Comparison of ENCODE assay signal across 10 cellular contexts in the genomic region with DNA sequence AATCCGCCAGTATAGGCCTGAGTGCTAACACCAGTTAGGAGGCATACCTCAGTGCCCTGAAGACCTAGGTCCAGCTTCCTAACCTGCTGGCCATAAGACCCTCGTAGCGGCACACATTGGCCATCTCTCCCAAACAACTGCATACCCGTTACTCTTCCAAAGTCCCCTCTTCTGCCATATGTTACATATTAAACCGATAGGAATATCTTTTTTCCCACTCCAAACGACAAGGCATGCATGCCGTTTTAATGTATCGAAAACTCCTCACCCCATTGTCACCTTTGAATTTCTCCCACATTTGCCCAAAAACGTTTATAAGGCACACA. TPM values are rescaled to one million over a fixed set of nuclear protein-coding genes. Genes with fewer than 3 reads are reported as not detected.
DNase-seq lines count a peak whose midpoint lies in the region; ATAC-seq and TF ChIP-seq lines count a peak whose summit lies in the region.
"Had no signal": no experiment of that assay in that cellular context is flagged by ENCODE, and none has a peak within 500 bp of the region (broad histone marks: within the 10 kb centered on the region; RNA-seq: fewer than 3 reads in every experiment).

No MANE protein-coding gene starts in this region.

- H3K36me3 ChIP-seq in breast epithelium = no peaks in the 10 kb centered on the region
- H3K36me3 ChIP-seq in kidney epithelial cell (ENCODE audit: control insufficient read depth, insufficient read depth, low read length) = no peaks in the 10 kb centered on the region
- H3K36me3 ChIP-seq in tibial nerve = no peaks in the 10 kb centered on the region
- no peaks in the 10 kb centered on the region for H3K36me3 ChIP-seq in mucosa of descending colon (ENCODE audit: low read depth)
- H3K36me3 ChIP-seq: prostate gland had no signal

- no peak for TF ChIP-seq POLR2A in breast epithelium (IDR thresholded peaks at IDR 0.05)
- no peak for TF ChIP-seq POLR2A in tibial nerve (IDR thresholded peaks at IDR 0.05)
- no peak for TF ChIP-seq POLR2A in lower leg skin (IDR thresholded peaks at IDR 0.05)

- no peaks in the 10 kb centered on the region for H3K4me1 Mint-ChIP-seq in MCF 10A (ENCODE audit: insufficient read depth, unreplicated experiment)
- peaks cover 31% of the 10 kb centered on the region for H3K4me1 Mint-ChIP-seq in activated T-helper 1 cell treated with anti-CD3 and anti-CD28 coated beads, Interleukin-12 subunit alpha, Interleukin-12 subunit beta, Interleukin-2, Interleukin-4 antibody, amounts not matched to agents 30 ng/mL and 10 ng/mL and 1 ng/mL, durations not matched to agents 14 hours and 24 hours and 36 hours (ENCODE audit: low read depth)

- no peaks in the 10 kb centered on the region for H3K9me3 ChIP-seq in breast epithelium
- no peaks in the 10 kb centered on the region for H3K9me3 ChIP-seq in tibial nerve
- no peaks in the 10 kb centered on the region for H3K9me3 ChIP-seq in mucosa of descending colon
- H3K9me3 ChIP-seq: prostate gland had no signal

- POLR2A ChIA-PET in MCF 10A (lab: Yijun Ruan, JAX) = no interaction called here

- peak overlapping the region; percentile 25 for H3K27ac Mint-ChIP-seq in MCF 10A (ENCODE audit: low read depth, unreplicated experiment)
- peak overlapping the region; percentile 20 for H3K27ac Mint-ChIP-seq in activated T-helper 1 cell treated with anti-CD3 and anti-CD28 coated beads, Interleukin-12 subunit alpha, Interleukin-12 subunit beta, Interleukin-2, Interleukin-4 antibody, amounts not matched to agents 30 ng/mL and 10 ng/mL and 1 ng/mL, durations not matched to agents 14 hours and 24 hours and 36 hours

- peak overlapping the region; percentile 80 for H3K4me3 Mint-ChIP-seq in MCF 10A (ENCODE audit: unreplicated experiment)
- peak overlapping the region; percentile 86 for H3K4me3 Mint-ChIP-seq in activated T-helper 1 cell treated with anti-CD3 and anti-CD28 coated beads, Interleukin-12 subunit alpha, Interleukin-12 subunit beta, Interleukin-2, Interleukin-4 antibody, amounts not matched to agents 30 ng/mL and 10 ng/mL and 1 ng/mL, durations not matched to agents 14 hours and 24 hours and 36 hours

- H3K36me3 Mint-ChIP-seq in MCF 10A (ENCODE audit: insufficient read depth, unreplicated experiment) = peaks cover 5% of the 10 kb centered on the region
- H3K36me3 Mint-ChIP-seq in activated T-helper 1 cell treated with anti-CD3 and anti-CD28 coated beads, Interleukin-12 subunit alpha, Interleukin-12 subunit beta, Interleukin-2, Interleukin-4 antibody, amounts not matched to agents 30 ng/mL and 10 ng/mL and 1 ng/mL, durations not matched to agents 14 hours and 24 hours and 36 hours (ENCODE audit: low read depth) = no peaks in the 10 kb centered on the region

- no TSS peak for BruUV-seq in MCF 10A (replicated peaks; lab: Mats Ljungman, UMichigan)

- 51% methylated on average over 9 of the region's 9 CpGs for WGBS in tibial nerve, 2 donors
- WGBS in lower leg skin, 2 donors = 49 to 53% methylated on average over 9 of the region's 9 CpGs

- DNase-seq in MCF 10A (ENCODE audit: unreplicated experiment) (no peak), breast epithelium (ENCODE audit: low spot score in 2 of 2) (no peak), kidney epithelial cell (ENCODE audit: low read depth) (no peak), tibial nerve (ENCODE audit: low spot score in 2 of 2) (no peak), lower leg skin (ENCODE audit: low spot score in 2 of 2) (no peak), mucosa of descending colon (no peak)
- DNase-seq in activated T-helper 1 cell treated with anti-CD3 and anti-CD28 coated beads, Interleukin-12 subunit alpha, Interleukin-12 subunit beta, Interleukin-2, Interleukin-4 antibody, amounts not matched to agents 30 ng/mL and 10 ng/mL and 1 ng/mL, durations not matched to agents 14 hours and 24 hours and 36 hours (ENCODE audit: low spot score) = no peak

- no peak for TF ChIP-seq EP300 in tibial nerve (IDR thresholded peaks at IDR 0.05)

- TF ChIP-seq CTCF in MCF 10A (IDR thresholded peaks at IDR 0.05; ENCODE audit: unreplicated experiment) = no peak
- no peak for TF ChIP-seq CTCF in breast epithelium (IDR thresholded peaks at IDR 0.05)
- no peak for TF ChIP-seq CTCF in kidney epithelial cell (IDR thresholded peaks at IDR 0.05; ENCODE audit: insufficient read depth, low read length, poor library complexity, severe bottlenecking)
- no peak for TF ChIP-seq CTCF in tibial nerve (IDR thresholded peaks at IDR 0.05)
- no peak for TF ChIP-seq CTCF in lower leg skin (IDR thresholded peaks at IDR 0.05)
- TF ChIP-seq CTCF in mucosa of descending colon (IDR thresholded peaks at IDR 0.05) = no peak

- H3K27me3 ChIP-seq in breast epithelium (no peaks in the 10 kb centered on the region), kidney epithelial cell (ENCODE audit: control insufficient read depth, insufficient read depth, low read length) (peaks cover 2% of the 10 kb centered on the region), tibial nerve (no peaks in the 10 kb centered on the region)

- no peaks in the 10 kb centered on the region for H3K9me3 Mint-ChIP-seq in MCF 10A (ENCODE audit: unreplicated experiment)
- no peaks in the 10 kb centered on the region for H3K9me3 Mint-ChIP-seq in activated T-helper 1 cell treated with anti-CD3 and anti-CD28 coated beads, Interleukin-12 subunit alpha, Interleukin-12 subunit beta, Interleukin-2, Interleukin-4 antibody, amounts not matched to agents 30 ng/mL and 10 ng/mL and 1 ng/mL, durations not matched to agents 14 hours and 24 hours and 36 hours
- H3K9me3 Mint-ChIP-seq: effector memory CD8-positive, alpha-beta T cell had no signal

- H3K27me3 Mint-ChIP-seq in MCF 10A (ENCODE audit: insufficient read depth, unreplicated experiment) = peaks cover 10% of the 10 kb centered on the region
- H3K27me3 Mint-ChIP-seq in activated T-helper 1 cell treated with anti-CD3 and anti-CD28 coated beads, Interleukin-12 subunit alpha, Interleukin-12 subunit beta, Interleukin-2, Interleukin-4 antibody, amounts not matched to agents 30 ng/mL and 10 ng/mL and 1 ng/mL, durations not matched to agents 14 hours and 24 hours and 36 hours (ENCODE audit: insufficient read depth) = peaks cover 21% of the 10 kb centered on the region

- intact Hi-C loops in MCF 10A (cut with micrococcal nuclease) (loop anchor here (10.0 kb wide), 1 partner anchor 603 kb away; no protein-coding TSS in a partner anchor), breast epithelium (cut with DNase I; ENCODE audit: low total_unique reads) (no loop called here), lower leg skin (cut with DNase I; ENCODE audit: low total_unique reads) (no loop called here), mucosa of descending colon (cut with DNase I, micrococcal nuclease) (no loop called here)
- intact Hi-C loops in activated T-helper 1 cell treated with anti-CD3 and anti-CD28 coated beads, Interleukin-12 subunit alpha, Interleukin-12 subunit beta, Interleukin-2, Interleukin-4 antibody, amounts not matched to agents 30 ng/mL and 10 ng/mL and 1 ng/mL, durations not matched to agents 14 hours and 24 hours and 36 hours (cut with micrococcal nuclease) = loop anchor here (5.0 kb wide), 1 partner anchor 605 kb away; no protein-coding TSS in a partner anchor

- H3K4me3 ChIP-seq in breast epithelium = no peak overlapping the region
- peak overlapping the region; percentile 78 for H3K4me3 ChIP-seq in kidney epithelial cell (ENCODE audit: low read depth, low read length)
- peak overlapping the region; percentile 74 to 98 (median 86) for H3K4me3 ChIP-seq in tibial nerve
- no peak overlapping the region for H3K4me3 ChIP-seq in lower leg skin (ENCODE audit: low read depth, poor library complexity, severe bottlenecking)
- no peak overlapping the region for H3K4me3 ChIP-seq in mucosa of descending colon

- no peak for ATAC-seq in HG02981 (IDR thresholded peaks at IDR 0.05; ENCODE audit: unreplicated experiment)
- no peak for ATAC-seq in mucosa of descending colon

- H3K4me1 ChIP-seq in breast epithelium (no peaks in the 10 kb centered on the region), tibial nerve (peaks cover 0 to 23% (median 9%) of the 10 kb centered on the region in 4 donors), mucosa of descending colon (ENCODE audit: low read depth) (peaks cover 18% of the 10 kb centered on the region)

- CTCF ChIA-PET in MCF 10A (lab: Yijun Ruan, JAX) = interaction anchor here (0.5 to 0.6 kb wide), 2 partner anchors 9 to 650 kb away, joined by 3 to 4 read pairs; no protein-coding TSS in a partner anchor

- no peak overlapping the region for H3K27ac ChIP-seq in breast epithelium
- H3K27ac ChIP-seq in tibial nerve = peak overlapping the region in 3 of 4 donors; percentile 36 to 90 (median 89)

RNA-seq across cellular contexts. Expression of gene AXIN2, which starts 0.7 kb away (rescaled TPM):
- total RNA-seq in MCF 10A (2022) (0.16 and 0.52 TPM in 2 replicates), breast epithelium (10 to 100 TPM in 2 of 3 donors, 1 to 10 TPM in 1; 8.3 to 13.1 (median 10.5) TPM), kidney epithelial cell (1.8 and 2.4 TPM in 2 replicates), tibial nerve (10 to 100 TPM; 15.3 to 23.7 (median 20.5) TPM), lower leg skin (10 to 100 TPM; 11.7 to 16.7 (median 14.6) TPM), mucosa of descending colon (10 to 100 TPM; 27.6 to 63.3 (median 39.3) TPM)
- 4.9 and 5.6 TPM in 2 replicates for total RNA-seq in activated T-helper 1 cell treated with anti-CD3 and anti-CD28 coated beads, Interleukin-12 subunit alpha, Interleukin-12 subunit beta, Interleukin-2, Interleukin-4 antibody, amounts not matched to agents 30 ng/mL and 10 ng/mL and 1 ng/mL, durations not matched to agents 14 hours and 24 hours and 36 hours

Comparison
In these comparisons a context has a peak if more than half of its experiments do, and no peak if none do; other contexts are left out.
1. intact Hi-C loops: an anchor here in MCF 10A (10.0 kb wide) and activated T-helper 1 cell treated with anti-CD3 and anti-CD28 coated beads, Interleukin-12 subunit alpha, Interleukin-12 subunit beta, Interleukin-2, Interleukin-4 antibody, amounts not matched to agents 30 ng/mL and 10 ng/mL and 1 ng/mL, durations not matched to agents 14 hours and 24 hours and 36 hours (5.0 kb wide); none called in breast epithelium, lower leg skin and mucosa of descending colon.
2. H3K27ac ChIP-seq: peak in tibial nerve (3 of 4); none in breast epithelium (0 of 2).
3. H3K4me3 ChIP-seq: peak in kidney epithelial cell (single experiment) and tibial nerve (4 of 4); none in breast epithelium (0 of 3), lower leg skin (single experiment) and mucosa of descending colon (single experiment).